ENCODE assay signal across 26 cellular contexts in the genomic region with DNA sequence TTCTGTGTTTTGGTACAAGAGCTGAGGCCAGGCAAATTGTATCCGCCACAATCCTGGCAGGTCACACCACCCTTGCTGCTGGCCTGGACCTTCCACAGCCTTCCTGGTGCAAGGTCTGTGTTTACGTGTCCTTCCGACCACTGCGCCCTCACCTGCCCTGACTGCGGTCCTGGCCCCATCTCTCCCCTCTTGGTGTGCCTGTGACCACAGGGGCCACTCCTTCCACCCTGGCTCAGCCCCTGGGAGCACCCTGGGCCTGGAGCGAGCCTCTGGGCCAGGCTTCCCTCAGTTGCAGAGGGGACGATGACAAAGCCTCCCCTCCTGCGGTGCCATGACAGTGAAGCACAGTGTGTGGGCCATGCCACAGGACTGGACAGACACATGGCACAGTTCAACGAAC.
"Had no signal": no experiment of that assay in that cellular context is flagged by ENCODE, and none has a peak within 500 bp of the region (broad histone marks: within the 10 kb centered on the region; RNA-seq: fewer than 3 reads in every experiment).

No MANE protein-coding gene starts in this region.

- H3K36me3 Mint-ChIP-seq: immature natural killer cell; naive thymus-derived CD8-positive, alpha-beta T cell; stimulated activated naive B cell treated with anti-CD40 and anti-IgM and Interleukin-4, amounts not matched to agents 10 μg/mL and 1 μg/mL and 100 μg/mL, for 72 hours had no signal

- H3K4me1 ChIP-seq: right lobe of liver, testis, transverse colon, upper lobe of left lung, vagina had no signal

- ATAC-seq: naive thymus-derived CD8-positive, alpha-beta T cell; right lobe of liver; stimulated activated naive B cell treated with anti-CD40 and anti-IgM and Interleukin-4, amounts not matched to agents 10 μg/mL and 1 μg/mL and 100 μg/mL, for 72 hours; stimulated activated naive CD8-positive, alpha-beta T cell treated with anti-CD3 and anti-CD28 coated beads, Interleukin-15, Interleukin-2, amounts not matched to agents 100 U/mL and 50 U/mL, for 24 hours had no signal

- H2AFZ ChIP-seq: parathyroid adenoma had no signal

- DNase-seq: hypothalamus; immature natural killer cell; mesenchymal stem cell; occipital lobe; stimulated activated CD4-positive, alpha-beta T cell treated with anti-CD3 and anti-CD28 coated beads, Interleukin-12 subunit alpha, Interleukin-12 subunit beta, amount 100 ng/mL, for 4 hours; stimulated activated CD4-positive, alpha-beta T cell treated with anti-CD3 and anti-CD28 coated beads, Interleukin-15, amount 100 ng/mL, for 24 hours; stimulated activated CD4-positive, alpha-beta T cell treated with anti-CD3 and anti-CD28 coated beads, Interleukin-2, amount 100 ng/mL, for 24 hours; stimulated activated CD4-positive, alpha-beta T cell treated with anti-CD3 and anti-CD28 coated beads, Interleukin-4, amount 100 ng/mL, for 1 hour; stimulated activated naive B cell treated with anti-CD40 and anti-IgM and Interleukin-4, amounts not matched to agents 10 μg/mL and 1 μg/mL and 100 μg/mL, for 72 hours; stimulated activated naive CD8-positive, alpha-beta T cell treated with anti-CD3 and anti-CD28 coated beads, Interleukin-15, Interleukin-2, amounts not matched to agents 100 U/mL and 50 U/mL, for 24 hours; stomach; testis; thyroid gland; transverse colon; upper lobe of left lung had no signal

- H3K4me3 ChIP-seq: right atrium auricular region, right lobe of liver, smooth muscle cell, stomach, testis, thyroid gland, transverse colon, upper lobe of left lung, vagina had no signal

- H3K4me2 ChIP-seq: smooth muscle cell had no signal

- H3K36me3 ChIP-seq: neutrophil, right atrium auricular region, right lobe of liver, stomach, thyroid gland, transverse colon, upper lobe of left lung, vagina had no signal

- H3K4me3 Mint-ChIP-seq: immature natural killer cell; naive thymus-derived CD8-positive, alpha-beta T cell; nephron; neural crest cell; stimulated activated naive B cell treated with anti-CD40 and anti-IgM and Interleukin-4, amounts not matched to agents 10 μg/mL and 1 μg/mL and 100 μg/mL, for 72 hours had no signal

- H3K27me3 ChIP-seq: neutrophil, right atrium auricular region, right lobe of liver, testis, thyroid gland, transverse colon, upper lobe of left lung, vagina had no signal

- H3K4me1 Mint-ChIP-seq: immature natural killer cell; naive thymus-derived CD8-positive, alpha-beta T cell; stimulated activated naive B cell treated with anti-CD40 and anti-IgM and Interleukin-4, amounts not matched to agents 10 μg/mL and 1 μg/mL and 100 μg/mL, for 72 hours had no signal

- FAIRE-seq: islet of Langerhans had no signal

- H3K27ac ChIP-seq: neutrophil, parathyroid adenoma, right atrium auricular region, right lobe of liver, stomach, testis, thyroid gland, transverse colon, upper lobe of left lung, vagina had no signal

- H3K27ac Mint-ChIP-seq: immature natural killer cell; naive thymus-derived CD8-positive, alpha-beta T cell; nephron; progenitor cell of endocrine pancreas; stimulated activated naive B cell treated with anti-CD40 and anti-IgM and Interleukin-4, amounts not matched to agents 10 μg/mL and 1 μg/mL and 100 μg/mL, for 72 hours had no signal

- H3K9me3 Mint-ChIP-seq: immature natural killer cell; naive thymus-derived CD8-positive, alpha-beta T cell; neural crest cell had no signal

- H3K79me2 ChIP-seq: parathyroid adenoma had no signal

- H3K9me3 ChIP-seq: neutrophil, right atrium auricular region, right lobe of liver, stomach, testis, thyroid gland, transverse colon, upper lobe of left lung, vagina had no signal

- H3K9ac ChIP-seq: parathyroid adenoma had no signal
